ENCODE assay signal across 9 cellular contexts in genomic region chr2:66446178-66446860, GRCh38. TPM values are rescaled to one million over a fixed set of nuclear protein-coding genes. Genes with fewer than 3 reads are reported as not detected.
DNase-seq lines count a peak whose midpoint lies in the region; ATAC-seq and TF ChIP-seq lines count a peak whose summit lies in the region.
"Had no signal": no experiment of that assay in that cellular context is flagged by ENCODE, and none has a peak within 500 bp of the region (broad histone marks: within the 10 kb centered on the region; RNA-seq: fewer than 3 reads in every experiment).

No MANE protein-coding gene starts in this region.

- H3K36me3 ChIP-seq in H7 (replicated peaks; ENCODE audit: control insufficient read depth, insufficient read depth, low read length) (no peaks in the 10 kb centered on the region), ectodermal cell (ENCODE audit: control insufficient read depth, insufficient read depth, low read length) (no peaks in the 10 kb centered on the region), spleen (peaks cover 0 to 3% (median 0%) of the 10 kb centered on the region in 6 donors)

- H3K27ac ChIP-seq in ectodermal cell (ENCODE audit: insufficient read depth, low read depth, low read length, poor library complexity, severe bottlenecking) (no peak overlapping the region), spleen (peak overlapping the region; percentile 53 to 90 (median 75))

- H3K4me1 ChIP-seq in ectodermal cell (ENCODE audit: control insufficient read depth, insufficient read depth, low read length) (peaks cover 27% of the 10 kb centered on the region), spleen (peaks cover 0 to 25% (median 8%) of the 10 kb centered on the region in 6 donors)

- WGBS in ectodermal cell, 2 experiments: 3 to 5% methylated on average over 43 of the region's 43 CpGs
- WGBS in spleen, 5 donors: 20 to 31% (median 24%) methylated on average over 41 to 43 of the region's 43 CpGs

- peak; percentile 81 for DNase-seq in H7
- DNase-seq in left kidney (ENCODE audit: low read depth, low spot score): peak; percentile 78
- DNase-seq in spleen: no peak
- DNase-seq in stimulated activated CD4-positive, alpha-beta T cell treated with anti-CD3 and anti-CD28 coated beads, Interleukin-1b, Interleukin-23, amount 100 ng/mL, for 48 hours: no peak

- intact Hi-C loops in spleen (cut with DNase I; ENCODE audit: low total_unique reads): no loop called here

- TF ChIP-seq POLR2A in spleen (IDR thresholded peaks at IDR 0.05): no peak

- H3K27me3 ChIP-seq in H7 (ENCODE audit: control insufficient read depth, insufficient read depth, low read length) (peaks cover 65% of the 10 kb centered on the region), ectodermal cell (ENCODE audit: control insufficient read depth, insufficient read depth, low read length, poor library complexity, severe bottlenecking) (peaks cover 63% of the 10 kb centered on the region), spleen (replicated peaks in 1 of 7) (peaks cover 0 to 58% (median 17%) of the 10 kb centered on the region in 7 donors)

- no peak for TF ChIP-seq CTCF in spleen (IDR thresholded peaks at IDR 0.05 in 8 of 11, conservative IDR thresholded peaks at IDR 0.05 in 3 of 11)

- H3K9me3 ChIP-seq in ectodermal cell (ENCODE audit: control insufficient read depth, low read length) (no peaks in the 10 kb centered on the region), spleen (no peaks in the 10 kb centered on the region)

- ATAC-seq in GM21619 (IDR thresholded peaks at IDR 0.05; ENCODE audit: unreplicated experiment) (no peak), GM21528 (IDR thresholded peaks at IDR 0.05; ENCODE audit: low FRiP score, unreplicated experiment) (no peak), HG03432 (IDR thresholded peaks at IDR 0.05; ENCODE audit: unreplicated experiment) (no peak)
- ATAC-seq: HCT116 had no signal

- H3K4me3 ChIP-seq in H7 (ENCODE audit: insufficient read depth, low read depth, low read length): peak overlapping the region; percentile 27
- peak overlapping the region; percentile 34 for H3K4me3 ChIP-seq in ectodermal cell (ENCODE audit: insufficient read depth, low read depth, low read length)
- peak overlapping the region in 7 of 8 donors; percentile 19 to 63 (median 29) for H3K4me3 ChIP-seq in spleen

RNA-seq across cellular contexts. Expression of gene MEIS1, which starts 11.4 kb away (rescaled TPM):
- 0.15 and 0.28 TPM in 2 replicates for total RNA-seq in H7 (2014; rRNA removed; shearing (Covaris generic))
- 21.8 TPM for polyA plus RNA-seq in ectodermal cell (2013, experiment 1 of 4)
- polyA plus RNA-seq in ectodermal cell (2013, experiment 2 of 4): 16.3 TPM
- 25.2 TPM for polyA plus RNA-seq in ectodermal cell (2013, experiment 3 of 4)
- 23.8 TPM for polyA plus RNA-seq in ectodermal cell (2013, experiment 4 of 4)
- total RNA-seq in spleen: 10 to 100 TPM; 23.6 to 81.4 (median 44.1) TPM
- polyA plus RNA-seq in spleen: 10 to 100 TPM; 13.1 to 19.4 (median 14.1) TPM

Comparison
In these comparisons a context has a peak if more than half of its experiments do, and no peak if none do; other contexts are left out.
1. DNase-seq: peak in H7 (single experiment) and left kidney (single experiment); none in spleen (single experiment) and stimulated activated CD4-positive, alpha-beta T cell treated with anti-CD3 and anti-CD28 coated beads, Interleukin-1b, Interleukin-23, amount 100 ng/mL, for 48 hours (single experiment).
2. RNA of gene MEIS1, which starts 11.4 kb away (total RNA-seq): 23.6 to 81.4 TPM in spleen; 0.15 to 0.28 TPM in H7; every median in the first group is over 10 times any median in the second.
3. Peak in every context shown above with its lines, with median percentiles within 50 percentile points of each other: H3K4me3 ChIP-seq.